8 cellular contexts compared by ENCODE assay signal in the genomic region with DNA sequence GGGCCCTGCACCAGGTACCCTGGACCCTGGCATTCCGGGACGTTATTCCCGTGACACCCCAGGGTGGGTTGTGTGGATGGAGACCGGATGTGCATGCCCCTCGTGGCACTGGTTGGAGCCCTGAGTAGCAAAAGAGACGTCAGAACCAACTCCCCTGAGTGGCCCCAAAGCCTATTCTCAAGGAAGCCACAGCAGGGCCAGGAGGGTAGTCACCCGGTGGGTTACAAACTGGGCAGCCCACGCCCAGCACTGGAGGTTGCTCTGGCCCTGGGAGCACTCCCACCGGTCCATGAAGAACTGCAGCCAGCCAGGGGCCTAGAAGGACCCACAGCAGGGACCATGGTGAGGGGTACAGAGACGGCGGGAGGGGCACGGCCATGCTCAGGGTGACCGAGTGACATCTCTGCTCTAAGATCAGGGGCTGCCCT. TPM values are rescaled to one million over a fixed set of nuclear protein-coding genes. Genes with fewer than 3 reads are reported as not detected.
DNase-seq lines count a peak whose midpoint lies in the region; ATAC-seq and TF ChIP-seq lines count a peak whose summit lies in the region.

No MANE protein-coding gene starts in this region.

- H3K27me3 ChIP-seq in RWPE2 (ENCODE audit: insufficient read depth, poor library complexity, severe bottlenecking) = no peaks in the 10 kb centered on the region

- H3K27ac ChIP-seq in RWPE2 (ENCODE audit: poor library complexity, severe bottlenecking) (peak overlapping the region; percentile 82), epithelial cell of prostate (peak overlapping the region; percentile 90)

- DNase-seq in RWPE2 (ENCODE audit: low spot score) = no peak
- DNase-seq in epithelial cell of prostate (ENCODE audit: low read depth, low spot score) = no peak
- DNase-seq in skeletal muscle cell (ENCODE audit: low read depth) = no peak
- no peak for DNase-seq in HT-29 (ENCODE audit: low spot score)
- DNase-seq in DMS114 treated with DMSO at 0.1 percent for 48 hours (lab: John Stamatoyannopoulos, UW; ENCODE audit: unreplicated experiment) = no peak
- DNase-seq in NK-92 treated with Interleukin-12 subunit alpha and Interleukin-12 subunit beta, amount 100 ng/mL, for 24 hours (lab: John Stamatoyannopoulos, UW) = no peak
- no peak for DNase-seq in SKM-1 (lab: John Stamatoyannopoulos, UW; ENCODE audit: unreplicated experiment)

- peaks cover 6% of the 10 kb centered on the region; the same call in 1 of the 2 replicates for H3K36me3 ChIP-seq in RWPE2 (ENCODE audit: low read depth)

- no peaks in the 10 kb centered on the region for H3K9me3 ChIP-seq in RWPE2 (ENCODE audit: severe bottlenecking)

- H3K4me3 ChIP-seq in RWPE2 (ENCODE audit: severe bottlenecking) = peak overlapping the region; percentile 14
- peak overlapping the region; percentile 43 for H3K4me3 ChIP-seq in skeletal muscle cell (ENCODE audit: low read depth, low read length)

- peaks cover 40% of the 10 kb centered on the region for H3K4me1 ChIP-seq in RWPE2 (ENCODE audit: insufficient read depth, poor library complexity, severe bottlenecking)

- no peak for TF ChIP-seq CTCF in RWPE2 (IDR thresholded peaks at IDR 0.05; ENCODE audit: poor library complexity, severe bottlenecking)

- ATAC-seq in GM19372 (IDR thresholded peaks at IDR 0.05; ENCODE audit: low read depth, unreplicated experiment) (peak; percentile 3), RWPE2 (ENCODE audit: low read depth) (no peak; the same call in 2 of the 3 replicates)

RNA-seq across cellular contexts. Expression of gene KLF16, which starts 7.5 kb away (rescaled TPM):
- total RNA-seq in HT-29 (2014; rRNA removed; shearing (Covaris generic)) = 25.2 and 34.5 TPM in 2 replicates

RNA-seq across cellular contexts. Expression of gene REXO1, which starts 7.6 kb away (rescaled TPM):
- 19.1 and 26.1 TPM in 2 replicates for total RNA-seq in HT-29 (2014; rRNA removed; shearing (Covaris generic))

RNA-seq across cellular contexts. Expression of gene ABHD17A, which starts 29.5 kb away (rescaled TPM):
- total RNA-seq in HT-29 (2014; rRNA removed; shearing (Covaris generic)) = 136 and 141 TPM in 2 replicates

RNA-seq across cellular contexts. Expression of gene ATP8B3, which starts 43.8 kb away (rescaled TPM):
- total RNA-seq in HT-29 (2014; rRNA removed; shearing (Covaris generic)) = 0.65 and 2.0 TPM in 2 replicates

RNA-seq across cellular contexts. Expression of gene ADAT3, which starts 49.4 kb away (rescaled TPM):
- total RNA-seq in HT-29 (2014; rRNA removed; shearing (Covaris generic)) = 3.2 and 6.9 TPM in 2 replicates
